In genomic region chr3:126300001-126300760, GRCh38 we compare ENCODE assay signal across 15 cellular contexts. TPM values are rescaled to one million over a fixed set of nuclear protein-coding genes. Genes with fewer than 3 reads are reported as not detected.
DNase-seq lines count a peak whose midpoint lies in the region; ATAC-seq and TF ChIP-seq lines count a peak whose summit lies in the region.
"Had no signal": no experiment of that assay in that cellular context is flagged by ENCODE, and none has a peak within 500 bp of the region (broad histone marks: within the 10 kb centered on the region; RNA-seq: fewer than 3 reads in every experiment).

No MANE protein-coding gene starts in this region.

- H3K4me1 Mint-ChIP-seq in activated CD8-positive, alpha-beta memory T cell treated with anti-CD3 and anti-CD28 coated beads, Interleukin-2, amount 10 ng/mL, durations not matched to agents 7 days and 5 days: no peaks in the 10 kb centered on the region

- no peak overlapping the region for H3K27ac Mint-ChIP-seq in activated CD8-positive, alpha-beta memory T cell treated with anti-CD3 and anti-CD28 coated beads, Interleukin-2, amount 10 ng/mL, durations not matched to agents 7 days and 5 days

- no peak for TF ChIP-seq CTCF in left ventricle myocardium inferior (IDR thresholded peaks at IDR 0.05; ENCODE audit: borderline replicate concordance)
- TF ChIP-seq CTCF in lower lobe of right lung (IDR thresholded peaks at IDR 0.05): no peak
- TF ChIP-seq CTCF in thoracic aorta (IDR thresholded peaks at IDR 0.05): no peak
- no peak for TF ChIP-seq CTCF in RWPE1 (conservative IDR thresholded peaks at IDR 0.05; ENCODE audit: low read depth)

- peaks cover 7% of the 10 kb centered on the region for H3K27me3 Mint-ChIP-seq in activated CD8-positive, alpha-beta memory T cell treated with anti-CD3 and anti-CD28 coated beads, Interleukin-2, amount 10 ng/mL, durations not matched to agents 7 days and 5 days

- POLR2A ChIA-PET in RWPE1 (lab: Yijun Ruan, JAX; ENCODE audit: low non-redundant PET): no interaction called here

- H3K9me3 Mint-ChIP-seq in activated CD8-positive, alpha-beta memory T cell treated with anti-CD3 and anti-CD28 coated beads, Interleukin-2, amount 10 ng/mL, durations not matched to agents 7 days and 5 days (ENCODE audit: low read depth): no peaks in the 10 kb centered on the region

- H3K36me3 Mint-ChIP-seq in activated CD8-positive, alpha-beta memory T cell treated with anti-CD3 and anti-CD28 coated beads, Interleukin-2, amount 10 ng/mL, durations not matched to agents 7 days and 5 days: no peaks in the 10 kb centered on the region

- H3K27ac ChIP-seq in left ventricle myocardium inferior (replicated peaks): peak overlapping the region; percentile 86
- H3K27ac ChIP-seq in lower lobe of right lung: no peak overlapping the region
- peak overlapping the region in 1 of 2 donors; percentile 37 for H3K27ac ChIP-seq in thoracic aorta
- no peak overlapping the region for H3K27ac ChIP-seq in RWPE1
- H3K27ac ChIP-seq: BLaER1 treated with 17β-estradiol and CSF1 and Interleukin-3, amounts not matched to agents 10 nM and 100 nM had no signal

- H3K4me3 ChIP-seq in left ventricle myocardium inferior (no peak overlapping the region), lower lobe of right lung (no peak overlapping the region), thoracic aorta (no peak overlapping the region)
- H3K4me3 ChIP-seq: BLaER1 treated with 17β-estradiol and CSF1 and Interleukin-3, amounts not matched to agents 10 nM and 100 nM; HAP-1 had no signal

- H3K4me3 Mint-ChIP-seq in activated CD8-positive, alpha-beta memory T cell treated with anti-CD3 and anti-CD28 coated beads, Interleukin-2, amount 10 ng/mL, durations not matched to agents 7 days and 5 days: no peak overlapping the region

- CTCF ChIA-PET in activated CD8-positive, alpha-beta memory T cell treated with anti-CD3 and anti-CD28 coated beads, Interleukin-2, amount 10 ng/mL, durations not matched to agents 7 days and 5 days (lab: Charles Lee): no interaction called here
- CTCF ChIA-PET in RWPE1 (lab: Yijun Ruan, JAX): no interaction called here

- peaks cover 10% of the 10 kb centered on the region for H3K4me1 ChIP-seq in left ventricle myocardium inferior
- no peaks in the 10 kb centered on the region for H3K4me1 ChIP-seq in lower lobe of right lung
- peaks cover 0 to 16% of the 10 kb centered on the region in 2 donors for H3K4me1 ChIP-seq in thoracic aorta (ENCODE audit: control insufficient read depth in 1 of 2, low read depth in 2 of 2)
- H3K4me1 ChIP-seq: HAP-1 had no signal

- H3K27me3 ChIP-seq in left ventricle myocardium inferior (ENCODE audit: low read depth): no peaks in the 10 kb centered on the region
- H3K27me3 ChIP-seq in lower lobe of right lung (ENCODE audit: low read depth): no peaks in the 10 kb centered on the region
- H3K27me3 ChIP-seq in thoracic aorta (replicated peaks; ENCODE audit: insufficient read depth): no peaks in the 10 kb centered on the region
- H3K27me3 ChIP-seq: BLaER1 treated with 17β-estradiol and CSF1 and Interleukin-3, amounts not matched to agents 10 nM and 100 nM had no signal

- intact Hi-C loops in left ventricle myocardium inferior (cut with micrococcal nuclease) (no loop called here), lower lobe of right lung (cut with DNase I) (no loop called here)

- peaks cover 27% of the 10 kb centered on the region for H3K9me3 ChIP-seq in left ventricle myocardium inferior (replicated peaks)
- H3K9me3 ChIP-seq in lower lobe of right lung: no peaks in the 10 kb centered on the region
- peaks cover 3% of the 10 kb centered on the region for H3K9me3 ChIP-seq in thoracic aorta

- H3K36me3 ChIP-seq in left ventricle myocardium inferior (no peaks in the 10 kb centered on the region), lower lobe of right lung (no peaks in the 10 kb centered on the region), thoracic aorta (no peaks in the 10 kb centered on the region)
- H3K36me3 ChIP-seq: BLaER1 treated with 17β-estradiol and CSF1 and Interleukin-3, amounts not matched to agents 10 nM and 100 nM; HAP-1 had no signal

- DNase-seq in activated CD8-positive, alpha-beta memory T cell treated with anti-CD3 and anti-CD28 coated beads for 24 hours: peak; percentile 28
- no peak for DNase-seq in activated CD8-positive, alpha-beta memory T cell treated with anti-CD3 and anti-CD28 coated beads, Interleukin-2, amount 10 ng/mL, durations not matched to agents 7 days and 5 days
- DNase-seq in left ventricle myocardium inferior: no peak
- no peak for DNase-seq in lower lobe of right lung
- no peak for DNase-seq in thoracic aorta (ENCODE audit: low spot score)
- no peak for DNase-seq in RWPE1 (ENCODE audit: low spot score)
- no peak for DNase-seq in NCI-H82 (lab: John Stamatoyannopoulos, UW)
- DNase-seq: 8988T, MV-4-11, NCI-H1436, NCI-H2029 treated with DMSO at 0.1 percent for 48 hours, NCI-H510A had no signal

- no peak for ATAC-seq in activated CD8-positive, alpha-beta memory T cell treated with anti-CD3 and anti-CD28 coated beads, Interleukin-2, amount 10 ng/mL, durations not matched to agents 7 days and 5 days
- ATAC-seq in lower lobe of right lung (peak; percentile 16 to 30), thoracic aorta (ENCODE audit: insufficient number of reproducible peaks, low FRiP score, low read depth) (peak; percentile 24), HG03025 (IDR thresholded peaks at IDR 0.05; ENCODE audit: low FRiP score, unreplicated experiment) (no peak)

RNA-seq across cellular contexts. Expression of gene KLF15, which starts 57.0 kb away (rescaled TPM):
- total RNA-seq in activated CD8-positive, alpha-beta memory T cell treated with anti-CD3 and anti-CD28 coated beads, Interleukin-2, amount 10 ng/mL, durations not matched to agents 7 days and 5 days: not detected
- total RNA-seq in left ventricle myocardium inferior (44.6 TPM), lower lobe of right lung (40.1 TPM), thoracic aorta (10 to 100 TPM; 55.7 to 90.2 TPM)

Comparison
In these comparisons a context has a peak if more than half of its experiments do, and no peak if none do; other contexts are left out.
1. ATAC-seq: peak in lower lobe of right lung (2 of 2) and thoracic aorta (single experiment); none in activated CD8-positive, alpha-beta memory T cell treated with anti-CD3 and anti-CD28 coated beads, Interleukin-2, amount 10 ng/mL, durations not matched to agents 7 days and 5 days (single experiment) and HG03025 (single experiment).
2. RNA of gene KLF15, which starts 57.0 kb away (total RNA-seq): 55.7 to 90.2 TPM in thoracic aorta, 44.6 TPM in left ventricle myocardium inferior (single experiment) and 40.1 TPM in lower lobe of right lung (single experiment); not detected in activated CD8-positive, alpha-beta memory T cell treated with anti-CD3 and anti-CD28 coated beads, Interleukin-2, amount 10 ng/mL, durations not matched to agents 7 days and 5 days; every median in the first group is over 10 times any median in the second.